2 cellular contexts compared by ENCODE assay signal in the genomic region with DNA sequence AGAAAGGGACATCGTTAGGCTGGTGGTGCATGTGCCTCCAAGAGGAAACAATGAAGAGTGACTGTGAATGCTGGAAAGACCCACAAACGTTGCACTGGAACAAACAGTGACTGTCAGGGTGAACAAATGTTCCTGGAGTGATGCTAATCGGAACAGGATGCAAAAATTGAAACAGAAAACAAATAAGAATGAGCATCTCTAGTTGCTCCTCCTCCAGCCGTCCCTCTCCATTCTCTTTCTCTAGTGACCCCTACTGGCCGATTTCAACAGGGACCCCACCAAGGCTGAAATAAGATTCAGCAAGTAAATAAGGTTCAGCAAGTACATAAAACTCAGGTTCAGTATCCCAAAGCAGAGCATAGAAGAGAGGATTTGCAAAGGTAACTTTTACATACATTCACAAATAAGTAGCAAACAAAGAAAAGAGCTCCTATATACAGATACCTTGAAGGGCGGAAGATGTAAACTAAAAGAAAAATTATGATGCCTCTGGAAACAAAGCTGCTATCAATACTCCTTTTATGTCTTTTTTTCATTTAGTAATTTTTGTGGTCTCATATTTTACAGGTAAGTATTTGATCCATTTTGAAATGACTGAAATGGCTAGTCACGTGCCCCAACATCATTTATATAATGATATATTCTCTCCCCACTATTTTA.
TF ChIP-seq lines count a peak whose summit lies in the region.

No MANE protein-coding gene starts in this region.

TF ChIP-seq in liver, 16 proteins besides CTCF, POLR2A, EP300 and RAD21 (continued from another document):
- TF ChIP-seq, protein P1, sequence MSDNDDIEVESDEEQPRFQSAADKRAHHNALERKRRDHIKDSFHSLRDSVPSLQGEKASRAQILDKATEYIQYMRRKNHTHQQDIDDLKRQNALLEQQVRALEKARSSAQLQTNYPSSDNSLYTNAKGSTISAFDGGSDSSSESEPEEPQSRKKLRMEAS (IDR thresholded peaks at IDR 0.05), result no peak
- no peak for TF ChIP-seq HNF4G (IDR thresholded peaks at IDR 0.05)
- TF ChIP-seq FOXA1 (IDR thresholded peaks at IDR 0.05), result no peak
- no peak for TF ChIP-seq HNF4A (conservative IDR thresholded peaks at IDR 0.05)
- TF ChIP-seq, protein P2, sequence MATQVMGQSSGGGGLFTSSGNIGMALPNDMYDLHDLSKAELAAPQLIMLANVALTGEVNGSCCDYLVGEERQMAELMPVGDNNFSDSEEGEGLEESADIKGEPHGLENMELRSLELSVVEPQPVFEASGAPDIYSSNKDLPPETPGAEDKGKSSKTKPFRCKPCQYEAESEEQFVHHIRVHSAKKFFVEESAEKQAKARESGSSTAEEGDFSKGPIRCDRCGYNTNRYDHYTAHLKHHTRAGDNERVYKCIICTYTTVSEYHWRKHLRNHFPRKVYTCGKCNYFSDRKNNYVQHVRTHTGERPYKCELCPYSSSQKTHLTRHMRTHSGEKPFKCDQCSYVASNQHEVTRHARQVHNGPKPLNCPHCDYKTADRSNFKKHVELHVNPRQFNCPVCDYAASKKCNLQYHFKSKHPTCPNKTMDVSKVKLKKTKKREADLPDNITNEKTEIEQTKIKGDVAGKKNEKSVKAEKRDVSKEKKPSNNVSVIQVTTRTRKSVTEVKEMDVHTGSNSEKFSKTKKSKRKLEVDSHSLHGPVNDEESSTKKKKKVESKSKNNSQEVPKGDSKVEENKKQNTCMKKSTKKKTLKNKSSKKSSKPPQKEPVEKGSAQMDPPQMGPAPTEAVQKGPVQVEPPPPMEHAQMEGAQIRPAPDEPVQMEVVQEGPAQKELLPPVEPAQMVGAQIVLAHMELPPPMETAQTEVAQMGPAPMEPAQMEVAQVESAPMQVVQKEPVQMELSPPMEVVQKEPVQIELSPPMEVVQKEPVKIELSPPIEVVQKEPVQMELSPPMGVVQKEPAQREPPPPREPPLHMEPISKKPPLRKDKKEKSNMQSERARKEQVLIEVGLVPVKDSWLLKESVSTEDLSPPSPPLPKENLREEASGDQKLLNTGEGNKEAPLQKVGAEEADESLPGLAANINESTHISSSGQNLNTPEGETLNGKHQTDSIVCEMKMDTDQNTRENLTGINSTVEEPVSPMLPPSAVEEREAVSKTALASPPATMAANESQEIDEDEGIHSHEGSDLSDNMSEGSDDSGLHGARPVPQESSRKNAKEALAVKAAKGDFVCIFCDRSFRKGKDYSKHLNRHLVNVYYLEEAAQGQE (IDR thresholded peaks at IDR 0.05), result no peak

TF ChIP-seq in HepG2, 621 proteins besides CTCF, POLR2A, EP300 and RAD21 (continued from another document):
- TF ChIP-seq, protein P3, sequence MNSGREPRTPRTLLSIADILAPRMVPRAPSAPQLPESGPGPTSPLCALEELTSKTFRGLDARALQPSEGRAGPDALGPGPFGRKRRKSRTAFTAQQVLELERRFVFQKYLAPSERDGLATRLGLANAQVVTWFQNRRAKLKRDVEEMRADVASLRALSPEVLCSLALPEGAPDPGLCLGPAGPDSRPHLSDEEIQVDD (CRISPR knock-in tag; IDR thresholded peaks at IDR 0.05; ENCODE audit: borderline replicate concordance), result no peak
- TF ChIP-seq ONECUT2 (CRISPR knock-in tag; IDR thresholded peaks at IDR 0.05) (no peak), HOXD1 (CRISPR knock-in tag; IDR thresholded peaks at IDR 0.05) (no peak), JDP2 (CRISPR knock-in tag; IDR thresholded peaks at IDR 0.05; ENCODE audit: borderline replicate concordance) (no peak), ZNF501 (CRISPR knock-in tag; IDR thresholded peaks at IDR 0.05) (no peak), NAIF1 (CRISPR knock-in tag; IDR thresholded peaks at IDR 0.05; ENCODE audit: borderline replicate concordance) (no peak), ZNF790 (CRISPR knock-in tag; IDR thresholded peaks at IDR 0.05; ENCODE audit: borderline replicate concordance) (no peak), ZNF431 (CRISPR knock-in tag; IDR thresholded peaks at IDR 0.05; ENCODE audit: borderline replicate concordance, low read depth) (no peak), KDM4B (CRISPR knock-in tag; IDR thresholded peaks at IDR 0.05) (no peak)
TF ChIP-seq in HepG2: peak in this region for 0.
